Comparison of ENCODE assay signal across 1 cellular context in genomic region chr9:128276008-128276573, GRCh38.
A peak's percentile ranks its signal among the peaks of the same experiment; 100 is the strongest.
TF ChIP-seq lines count a peak whose summit lies in the region.

Gene SWI5 (plus strand): TSS chr9:128276276.

TF ChIP-seq in K562, 482 proteins besides CTCF, POLR2A, EP300 and RAD21 (continued from another document and continues in another):
- TF ChIP-seq MAZ (CRISPR knock-in tag; conservative IDR thresholded peaks at IDR 0.05 in 1 of 2, IDR thresholded peaks at IDR 0.05 in 1 of 2) (0 out of 4 replicates have a peak, but pooled peaks of 1 of the 2 experiments have one; percentile 70), IFI16 (CRISPR knock-in tag; IDR thresholded peaks at IDR 0.05) (no peak), RFX7 (CRISPR knock-in tag; IDR thresholded peaks at IDR 0.05) (0 out of 2 replicates have a peak, but pooled peaks have one; percentile 39), CXXC5 (CRISPR knock-in tag; IDR thresholded peaks at IDR 0.05) (peak; percentile 81), ZNF57 (CRISPR knock-in tag; IDR thresholded peaks at IDR 0.05) (0 out of 2 replicates have a peak, but pooled peaks have one; percentile 26), RBBP5 (IDR thresholded peaks at IDR 0.05; ENCODE audit: borderline replicate concordance, insufficient read depth, low read length, poor library complexity, severe bottlenecking) (peak; percentile 77), YY1 (IDR thresholded peaks at IDR 0.05; ENCODE audit: borderline replicate concordance in 1 of 3, control insufficient read depth in 1 of 3, extremely low read depth in 1 of 3, insufficient read depth in 3 of 3, insufficient read length in 1 of 3, insufficient replicate concordance in 2 of 3, low read depth in 1 of 3, low read length in 2 of 3) (peak in 1 of 3 experiments; percentile 62), CHCHD3 (CRISPR knock-in tag; IDR thresholded peaks at IDR 0.05) (peak; percentile 94), ATF1 (CRISPR knock-in tag; IDR thresholded peaks at IDR 0.05) (no peak), ATF1 (tag; IDR thresholded peaks at IDR 0.05) (peak; percentile 55), ERF (CRISPR knock-in tag; IDR thresholded peaks at IDR 0.05) (peak; percentile 83), HDAC6 (IDR thresholded peaks at IDR 0.05; ENCODE audit: low read depth, low read length) (no peak), ILF3 (IDR thresholded peaks at IDR 0.05; ENCODE audit: borderline replicate concordance) (no peak), RHOXF2B (CRISPR knock-in tag; conservative IDR thresholded peaks at IDR 0.05) (peak; percentile 78), NKRF (IDR thresholded peaks at IDR 0.05; ENCODE audit: borderline replicate concordance) (no peak), TBL1XR1 (IDR thresholded peaks at IDR 0.05; ENCODE audit: low read length in 2 of 2) (peak in 1 of 2 experiments; percentile 35; a peak in 1 of 4 replicates), CEBPG (CRISPR knock-in tag; IDR thresholded peaks at IDR 0.05) (no peak), CEBPG (tag; conservative IDR thresholded peaks at IDR 0.05 in 1 of 2, IDR thresholded peaks at IDR 0.05 in 1 of 2) (peak in 1 of 2 experiments; percentile 50; a peak in 2 of 4 replicates), STAT6 (CRISPR knock-in tag; IDR thresholded peaks at IDR 0.05) (peak; percentile 69; the same call in 1 of the 2 replicates), ZNF121 (CRISPR knock-in tag; conservative IDR thresholded peaks at IDR 0.05) (no peak), ARID1B (IDR thresholded peaks at IDR 0.05) (no peak), CHD7 (IDR thresholded peaks at IDR 0.05; ENCODE audit: low read depth, low read length) (no peak), FOXO4 (CRISPR knock-in tag; IDR thresholded peaks at IDR 0.05) (no peak)
- TF ChIP-seq, protein P1, sequence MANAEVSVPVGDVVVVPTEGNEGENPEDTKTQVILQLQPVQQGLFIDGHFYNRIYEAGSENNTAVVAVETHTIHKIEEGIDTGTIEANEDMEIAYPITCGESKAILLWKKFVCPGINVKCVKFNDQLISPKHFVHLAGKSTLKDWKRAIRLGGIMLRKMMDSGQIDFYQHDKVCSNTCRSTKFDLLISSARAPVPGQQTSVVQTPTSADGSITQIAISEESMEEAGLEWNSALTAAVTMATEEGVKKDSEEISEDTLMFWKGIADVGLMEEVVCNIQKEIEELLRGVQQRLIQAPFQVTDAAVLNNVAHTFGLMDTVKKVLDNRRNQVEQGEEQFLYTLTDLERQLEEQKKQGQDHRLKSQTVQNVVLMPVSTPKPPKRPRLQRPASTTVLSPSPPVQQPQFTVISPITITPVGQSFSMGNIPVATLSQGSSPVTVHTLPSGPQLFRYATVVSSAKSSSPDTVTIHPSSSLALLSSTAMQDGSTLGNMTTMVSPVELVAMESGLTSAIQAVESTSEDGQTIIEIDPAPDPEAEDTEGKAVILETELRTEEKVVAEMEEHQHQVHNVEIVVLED (CRISPR knock-in tag; IDR thresholded peaks at IDR 0.05), result peak; percentile 63
- TF ChIP-seq, protein P2, sequence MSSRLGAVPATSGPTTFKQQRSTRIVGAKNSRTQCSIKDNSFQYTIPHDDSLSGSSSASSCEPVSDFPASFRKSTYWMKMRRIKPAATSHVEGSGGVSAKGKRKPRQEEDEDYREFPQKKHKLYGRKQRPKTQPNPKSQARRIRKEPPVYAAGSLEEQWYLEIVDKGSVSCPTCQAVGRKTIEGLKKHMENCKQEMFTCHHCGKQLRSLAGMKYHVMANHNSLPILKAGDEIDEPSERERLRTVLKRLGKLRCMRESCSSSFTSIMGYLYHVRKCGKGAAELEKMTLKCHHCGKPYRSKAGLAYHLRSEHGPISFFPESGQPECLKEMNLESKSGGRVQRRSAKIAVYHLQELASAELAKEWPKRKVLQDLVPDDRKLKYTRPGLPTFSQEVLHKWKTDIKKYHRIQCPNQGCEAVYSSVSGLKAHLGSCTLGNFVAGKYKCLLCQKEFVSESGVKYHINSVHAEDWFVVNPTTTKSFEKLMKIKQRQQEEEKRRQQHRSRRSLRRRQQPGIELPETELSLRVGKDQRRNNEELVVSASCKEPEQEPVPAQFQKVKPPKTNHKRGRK (tag; IDR thresholded peaks at IDR 0.05), result no peak
- TF ChIP-seq, protein P3, sequence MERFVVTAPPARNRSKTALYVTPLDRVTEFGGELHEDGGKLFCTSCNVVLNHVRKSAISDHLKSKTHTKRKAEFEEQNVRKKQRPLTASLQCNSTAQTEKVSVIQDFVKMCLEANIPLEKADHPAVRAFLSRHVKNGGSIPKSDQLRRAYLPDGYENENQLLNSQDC (CRISPR knock-in tag; IDR thresholded peaks at IDR 0.05), result peak; percentile 87; the same call in 1 of the 2 replicates
- TF ChIP-seq, protein P4, sequence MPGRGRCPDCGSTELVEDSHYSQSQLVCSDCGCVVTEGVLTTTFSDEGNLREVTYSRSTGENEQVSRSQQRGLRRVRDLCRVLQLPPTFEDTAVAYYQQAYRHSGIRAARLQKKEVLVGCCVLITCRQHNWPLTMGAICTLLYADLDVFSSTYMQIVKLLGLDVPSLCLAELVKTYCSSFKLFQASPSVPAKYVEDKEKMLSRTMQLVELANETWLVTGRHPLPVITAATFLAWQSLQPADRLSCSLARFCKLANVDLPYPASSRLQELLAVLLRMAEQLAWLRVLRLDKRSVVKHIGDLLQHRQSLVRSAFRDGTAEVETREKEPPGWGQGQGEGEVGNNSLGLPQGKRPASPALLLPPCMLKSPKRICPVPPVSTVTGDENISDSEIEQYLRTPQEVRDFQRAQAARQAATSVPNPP (IDR thresholded peaks at IDR 0.05; ENCODE audit: borderline replicate concordance, insufficient read depth, insufficient read length), result no peak
- TF ChIP-seq, protein P5, sequence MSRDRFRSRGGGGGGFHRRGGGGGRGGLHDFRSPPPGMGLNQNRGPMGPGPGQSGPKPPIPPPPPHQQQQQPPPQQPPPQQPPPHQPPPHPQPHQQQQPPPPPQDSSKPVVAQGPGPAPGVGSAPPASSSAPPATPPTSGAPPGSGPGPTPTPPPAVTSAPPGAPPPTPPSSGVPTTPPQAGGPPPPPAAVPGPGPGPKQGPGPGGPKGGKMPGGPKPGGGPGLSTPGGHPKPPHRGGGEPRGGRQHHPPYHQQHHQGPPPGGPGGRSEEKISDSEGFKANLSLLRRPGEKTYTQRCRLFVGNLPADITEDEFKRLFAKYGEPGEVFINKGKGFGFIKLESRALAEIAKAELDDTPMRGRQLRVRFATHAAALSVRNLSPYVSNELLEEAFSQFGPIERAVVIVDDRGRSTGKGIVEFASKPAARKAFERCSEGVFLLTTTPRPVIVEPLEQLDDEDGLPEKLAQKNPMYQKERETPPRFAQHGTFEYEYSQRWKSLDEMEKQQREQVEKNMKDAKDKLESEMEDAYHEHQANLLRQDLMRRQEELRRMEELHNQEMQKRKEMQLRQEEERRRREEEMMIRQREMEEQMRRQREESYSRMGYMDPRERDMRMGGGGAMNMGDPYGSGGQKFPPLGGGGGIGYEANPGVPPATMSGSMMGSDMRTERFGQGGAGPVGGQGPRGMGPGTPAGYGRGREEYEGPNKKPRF (IDR thresholded peaks at IDR 0.05; ENCODE audit: low read depth, low read length), result no peak
